Comparison of ENCODE assay signal across 27 cellular contexts in the genomic region with DNA sequence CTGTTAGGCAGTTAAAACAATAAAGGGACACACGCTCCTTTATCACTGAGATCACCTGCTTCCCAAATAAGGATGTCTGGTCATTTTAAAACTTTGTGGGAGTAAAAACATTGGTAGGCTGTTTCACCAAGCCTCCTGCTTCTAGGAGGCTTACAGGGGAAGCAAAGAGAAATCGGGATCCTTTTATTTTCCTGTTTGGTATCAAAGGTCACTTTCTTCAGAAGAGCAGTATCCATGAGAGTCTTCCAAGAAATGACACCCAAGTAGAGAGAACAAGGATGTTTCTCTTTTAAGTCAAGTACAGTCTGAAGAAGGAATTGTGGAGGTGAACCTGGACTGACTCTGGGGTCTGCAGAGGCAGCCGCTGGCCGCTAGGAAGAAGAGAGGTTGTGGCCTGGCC.
"Had no signal": no experiment of that assay in that cellular context is flagged by ENCODE, and none has a peak within 500 bp of the region (broad histone marks: within the 10 kb centered on the region; RNA-seq: fewer than 3 reads in every experiment).

No MANE protein-coding gene starts in this region.

- H3K4me1 ChIP-seq: adrenal gland, foreskin keratinocyte, neural progenitor cell, suprapubic skin, tibial artery had no signal

- H3K9me3 ChIP-seq: adrenal gland, esophagus muscularis mucosa, heart right ventricle, left lung, sigmoid colon, suprapubic skin, tibial artery, upper lobe of right lung had no signal

- H2AFZ ChIP-seq: neural progenitor cell had no signal

- DNase-seq: activated CD4-positive, alpha-beta T cell treated with anti-CD3 and anti-CD28 coated beads for 4 hours; activated CD4-positive, alpha-beta T cell treated with anti-CD3 and anti-CD28 coated beads, Interleukin-2, amount 50 U/mL, for 4 hours; activated effector memory CD4-positive, alpha-beta T cell treated with anti-CD3 and anti-CD28 coated beads, Interleukin-2, amount 50 U/mL, for 16 hours; activated naive CD4-positive, alpha-beta T cell treated with anti-CD3 and anti-CD28 coated beads for 36 hours; activated naive CD8-positive, alpha-beta T cell treated with anti-CD3 and anti-CD28 coated beads for 36 hours; adrenal gland; brain microvascular endothelial cell; foreskin keratinocyte; kidney glomerular epithelial cell; left lung; naive thymus-derived CD4-positive, alpha-beta T cell; sigmoid colon; stimulated activated CD4-positive, alpha-beta T cell treated with anti-CD3 and anti-CD28 coated beads, Interleukin-1b, Interleukin-23, amount 100 ng/mL, for 48 hours; stimulated activated CD4-positive, alpha-beta T cell treated with anti-CD3 and anti-CD28 coated beads, Interleukin-4, amount 100 ng/mL, for 4 hours; stimulated activated CD8-positive, alpha-beta memory T cell treated with anti-CD3 and anti-CD28 coated beads, Interleukin-4, amount 100 ng/mL, for 48 hours; stimulated activated naive CD4-positive, alpha-beta T cell; T-helper 1 cell; T-helper 9 cell; tibial artery; upper lobe of right lung had no signal

- ATAC-seq: foreskin keratinocyte; left lung; naive thymus-derived CD4-positive, alpha-beta T cell; upper lobe of right lung had no signal

- H3K4me3 Mint-ChIP-seq: activated naive CD4-positive, alpha-beta T cell treated with anti-CD3 and anti-CD28 coated beads for 36 hours; activated naive CD8-positive, alpha-beta T cell treated with anti-CD3 and anti-CD28 coated beads for 36 hours; activated T-helper 1 cell treated with anti-CD3 and anti-CD28 coated beads, Interleukin-12 subunit alpha, Interleukin-12 subunit beta, Interleukin-2, Interleukin-4 antibody, amounts not matched to agents 30 ng/mL and 10 ng/mL and 1 ng/mL, durations not matched to agents 14 hours and 24 hours and 36 hours; naive thymus-derived CD4-positive, alpha-beta T cell; neural progenitor cell had no signal

- H3K36me3 ChIP-seq: neural progenitor cell had no signal

- H3K9ac ChIP-seq: neural progenitor cell had no signal

- H3K4me3 ChIP-seq: adrenal gland, esophagus muscularis mucosa, heart right ventricle, left lung, neural progenitor cell, sigmoid colon, smooth muscle cell, suprapubic skin, tibial artery, upper lobe of right lung had no signal

- H3K4me2 ChIP-seq: neural progenitor cell, smooth muscle cell had no signal

- H3K27me3 Mint-ChIP-seq: activated naive CD8-positive, alpha-beta T cell treated with anti-CD3 and anti-CD28 coated beads for 36 hours; naive thymus-derived CD4-positive, alpha-beta T cell had no signal

- H3K9me3 Mint-ChIP-seq: activated naive CD4-positive, alpha-beta T cell treated with anti-CD3 and anti-CD28 coated beads for 36 hours; activated naive CD8-positive, alpha-beta T cell treated with anti-CD3 and anti-CD28 coated beads for 36 hours; activated T-helper 1 cell treated with anti-CD3 and anti-CD28 coated beads, Interleukin-12 subunit alpha, Interleukin-12 subunit beta, Interleukin-2, Interleukin-4 antibody, amounts not matched to agents 30 ng/mL and 10 ng/mL and 1 ng/mL, durations not matched to agents 14 hours and 24 hours and 36 hours; naive thymus-derived CD4-positive, alpha-beta T cell; neural progenitor cell had no signal

- H3K27ac Mint-ChIP-seq: activated naive CD4-positive, alpha-beta T cell treated with anti-CD3 and anti-CD28 coated beads for 36 hours; activated naive CD8-positive, alpha-beta T cell treated with anti-CD3 and anti-CD28 coated beads for 36 hours; activated T-helper 1 cell treated with anti-CD3 and anti-CD28 coated beads, Interleukin-12 subunit alpha, Interleukin-12 subunit beta, Interleukin-2, Interleukin-4 antibody, amounts not matched to agents 30 ng/mL and 10 ng/mL and 1 ng/mL, durations not matched to agents 14 hours and 24 hours and 36 hours; neural progenitor cell had no signal

- H3K27ac ChIP-seq: adrenal gland, brain microvascular endothelial cell, esophagus muscularis mucosa, foreskin keratinocyte, left lung, neural progenitor cell, sigmoid colon, suprapubic skin, tibial artery, upper lobe of right lung, VCaP had no signal

- H3K27me3 ChIP-seq: adrenal gland, brain microvascular endothelial cell, esophagus muscularis mucosa, foreskin keratinocyte, heart right ventricle, left lung, neural progenitor cell, sigmoid colon, suprapubic skin, tibial artery, upper lobe of right lung had no signal
